19 cellular contexts compared by ENCODE assay signal in the genomic region with DNA sequence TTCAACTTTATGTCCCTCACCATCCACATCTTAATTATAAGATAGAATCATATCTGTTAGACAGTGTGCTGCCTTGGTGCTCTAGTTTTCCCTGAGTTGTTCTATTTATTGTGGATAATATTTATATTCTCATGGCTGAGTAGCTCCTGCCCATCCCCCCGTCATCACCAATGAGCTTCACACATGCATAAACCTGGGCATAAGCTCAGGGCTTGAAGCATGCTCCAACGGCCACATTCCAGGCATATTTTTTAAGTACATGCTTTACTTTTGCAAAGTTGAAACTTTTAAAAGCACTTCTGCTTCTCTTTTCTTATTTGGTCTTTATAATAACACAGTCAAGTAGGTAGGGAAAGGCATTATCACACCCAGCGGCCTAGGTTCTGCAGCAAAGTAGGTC. TPM values are rescaled to one million over a fixed set of nuclear protein-coding genes. Genes with fewer than 3 reads are reported as not detected.
DNase-seq lines count a peak whose midpoint lies in the region; ATAC-seq, FAIRE-seq and TF ChIP-seq lines count a peak whose summit lies in the region.
"Had no signal": no experiment of that assay in that cellular context is flagged by ENCODE, and none has a peak within 500 bp of the region (broad histone marks: within the 10 kb centered on the region; RNA-seq: fewer than 3 reads in every experiment).

No MANE protein-coding gene starts in this region.

- H4K20me1 ChIP-seq in HepG2 (ENCODE audit: insufficient read depth, low read length) (peaks cover 4% of the 10 kb centered on the region), H1 (replicated peaks in 1 of 2; ENCODE audit: control insufficient read depth in 1 of 2, insufficient read depth in 2 of 2, low read length in 2 of 2) (peaks cover 0 to 2% of the 10 kb centered on the region in 2 experiments)

- TF ChIP-seq CTCF in HepG2 (CRISPR knock-in tag; IDR thresholded peaks at IDR 0.05) (no peak), right lobe of liver (IDR thresholded peaks at IDR 0.05) (no peak), H1 (IDR thresholded peaks at IDR 0.05; ENCODE audit: control extremely low read depth in 1 of 3, insufficient read depth in 1 of 3, low read depth in 1 of 3, low read length in 3 of 3) (no peak), GM20000 (IDR thresholded peaks at IDR 0.05; ENCODE audit: extremely low read depth, missing control alignments) (no peak), prostate gland (IDR thresholded peaks at IDR 0.05) (no peak)

- no peak overlapping the region for H3K4me3 ChIP-seq in HepG2 (replicated peaks in 1 of 3; ENCODE audit: insufficient read depth in 1 of 3, low read depth in 2 of 3, low read length in 3 of 3)
- no peak overlapping the region for H3K4me3 ChIP-seq in right lobe of liver
- H3K4me3 ChIP-seq in H1 (ENCODE audit: extremely low read depth in 1 of 4, insufficient read depth in 2 of 4, low read depth in 3 of 4, low read length in 4 of 4), result no peak overlapping the region
- no peak overlapping the region for H3K4me3 ChIP-seq in mesenchymal stem cell (ENCODE audit: insufficient read depth in 1 of 2, low read depth in 1 of 2, low read length in 2 of 2)
- H3K4me3 ChIP-seq in prostate gland, result no peak overlapping the region
- H3K4me3 ChIP-seq: esophagus muscularis mucosa had no signal

- no peak overlapping the region for H2BK20ac ChIP-seq in H1 (ENCODE audit: low read length)

- H2BK5ac ChIP-seq in H1 (ENCODE audit: low read depth, low read length) (no peak overlapping the region), mesenchymal stem cell (ENCODE audit: low read depth, low read length, poor library complexity, severe bottlenecking) (peak overlapping the region; percentile 50)

- CTCF ChIA-PET in HepG2 (lab: Yijun Ruan, JAX; ENCODE audit: low intra/inter-chr PET ratio, low total read pairs), result no interaction called here
- CTCF ChIA-PET in H1 (lab: Charles Lee; ENCODE audit: partially characterized antibody), result interaction anchor here (1.1 to 5.3 kb wide), 2 partner anchors 10 to 87 kb away, joined by 3 to 46 read pairs; no protein-coding TSS in a partner anchor

- H3K23me2 ChIP-seq in H1 (ENCODE audit: low read depth, low read length), result peaks cover 3% of the 10 kb centered on the region; the same call in 1 of the 2 replicates

- H3K4ac ChIP-seq in H1 (replicated peaks; ENCODE audit: insufficient read length, low read depth, low read length) (no peak overlapping the region), mesenchymal stem cell (ENCODE audit: low read depth in 1 of 2, low read length in 2 of 2) (no peak overlapping the region)

- H3K23ac ChIP-seq in H1 (ENCODE audit: insufficient read length) (no peak overlapping the region), mesenchymal stem cell (ENCODE audit: low read length in 2 of 2) (no peak overlapping the region)

- H3K27ac ChIP-seq in HepG2 (ENCODE audit: extremely low read length, insufficient read depth, low read length) (no peak overlapping the region), right lobe of liver (no peak overlapping the region), H1 (ENCODE audit: low read depth, low read length) (no peak overlapping the region), mesenchymal stem cell (ENCODE audit: low read length, poor library complexity, severe bottlenecking) (peak overlapping the region; percentile 60), prostate gland (no peak overlapping the region)

- no peak for FAIRE-seq in HepG2 (lab: Jason Lieb, UNC)
- no peak for FAIRE-seq in H1 (lab: Jason Lieb, UNC)
- FAIRE-seq: colon, RCC 7860 had no signal

- TF ChIP-seq POLR2A in HepG2 (IDR thresholded peaks at IDR 0.05; ENCODE audit: insufficient read depth in 1 of 2, low read depth in 2 of 2, low read length in 2 of 2) (no peak), right lobe of liver (IDR thresholded peaks at IDR 0.05) (no peak), H1 (IDR thresholded peaks at IDR 0.05; ENCODE audit: control extremely low read depth in 1 of 2, low read depth in 2 of 2, low read length in 2 of 2) (no peak), prostate gland (IDR thresholded peaks at IDR 0.05) (no peak)

- H2AK5ac ChIP-seq in H1 (ENCODE audit: low read depth, low read length), result no peak overlapping the region
- H2AK5ac ChIP-seq in mesenchymal stem cell (ENCODE audit: low read length, severe bottlenecking), result no peak overlapping the region

- in situ Hi-C loops in HepG2 (cut with HindIII; ENCODE audit: extremely low pct_ligation_motif_present, low pct_unique_long_range_greater_than_20kb), result no loop called here

- BruUV-seq in HepG2 (replicated peaks; lab: Mats Ljungman, UMichigan), result no TSS peak

- 24% methylated on average over 3 of the region's 3 CpGs for WGBS in HepG2 (ENCODE audit: low lambda C conversion rate)
- 69% methylated on average over 3 of the region's 3 CpGs for WGBS in right lobe of liver (ENCODE audit: insufficient coverage, low coverage, low lambda C conversion rate, missing lambda C conversion rate)
- WGBS in H1 (ENCODE audit: extremely low coverage in 1 of 2, insufficient coverage in 1 of 2, insufficient read length in 1 of 2, insufficient replicate concordance in 2 of 2, low coverage in 1 of 2, low lambda C conversion rate in 2 of 2, missing lambda C conversion rate in 1 of 2), 2 experiments, result 85% methylated on average over 3 of the region's 3 CpGs; no CpG with 5 or more reads in 1 of the 2 experiments
- 91% methylated on average over 2 of the region's 3 CpGs for WGBS in mesenchymal stem cell
- 29% methylated on average over 3 of the region's 3 CpGs for whole genome bisulfite sequencing in prostate gland

- no peak overlapping the region for H3K9ac ChIP-seq in HepG2 (ENCODE audit: insufficient read depth, low read depth, low read length)
- no peak overlapping the region for H3K9ac ChIP-seq in H1 (replicated peaks in 1 of 4; ENCODE audit: extremely low read depth in 1 of 4, low read depth in 3 of 4, low read length in 3 of 4)
- no peak overlapping the region for H3K9ac ChIP-seq in mesenchymal stem cell (ENCODE audit: low read length)

- no peak overlapping the region for H2AFZ ChIP-seq in HepG2 (ENCODE audit: low read length)
- no peak overlapping the region for H2AFZ ChIP-seq in H1 (ENCODE audit: low read length)
- H2AFZ ChIP-seq in mesenchymal stem cell (ENCODE audit: low read depth, low read length), result no peak overlapping the region

- TF ChIP-seq EP300 in HepG2 (IDR thresholded peaks at IDR 0.05; ENCODE audit: low read depth in 2 of 2, low read length in 2 of 2) (no peak), HepG2 (CRISPR knock-in tag; IDR thresholded peaks at IDR 0.05; ENCODE audit: borderline replicate concordance) (no peak), H1 (IDR thresholded peaks at IDR 0.05; ENCODE audit: borderline replicate concordance in 1 of 2, low read depth in 2 of 2, low read length in 2 of 2) (no peak)

- 0 out of 2 replicates have a peak, but pooled peaks cover 2% of the 10 kb centered on the region for H3K79me1 ChIP-seq in H1 (ENCODE audit: low read depth, low read length)
- H3K79me1 ChIP-seq in mesenchymal stem cell (replicated peaks; ENCODE audit: low read length, poor library complexity, severe bottlenecking), result peaks cover 4% of the 10 kb centered on the region

- intact Hi-C loops in HepG2 (cut with micrococcal nuclease; ENCODE audit: unreplicated experiment) (no loop called here), right lobe of liver (cut with DNase I) (loop anchor here in 1 of 2 donors (10.0 kb wide), 1 partner anchor 87 kb away; no protein-coding TSS in a partner anchor), prostate gland (cut with DNase I) (no loop called here)

- POLR2A ChIA-PET in HepG2 (lab: Yijun Ruan, JAX) (no interaction called here), H1 (lab: Charles Lee; ENCODE audit: partially characterized antibody) (no interaction called here)

- H2BK15ac ChIP-seq in H1 (ENCODE audit: low read length) (no peak overlapping the region), mesenchymal stem cell (ENCODE audit: low read depth, poor library complexity, severe bottlenecking) (no peak overlapping the region)

- no peak for TF ChIP-seq RAD21 in HepG2 (CRISPR knock-in tag; IDR thresholded peaks at IDR 0.05)
- no peak for TF ChIP-seq RAD21 in H1 (IDR thresholded peaks at IDR 0.05 in 1 of 2, conservative IDR thresholded peaks at IDR 0.05 in 1 of 2; ENCODE audit: low read depth in 2 of 2, low read length in 2 of 2)

- H3K27me3 ChIP-seq in HepG2 (ENCODE audit: control insufficient read depth in 1 of 2, insufficient read depth in 2 of 2, low read length in 2 of 2) (no peaks in the 10 kb centered on the region; a peak in 2 of 5 replicates), right lobe of liver (no peaks in the 10 kb centered on the region), H1 (replicated peaks in 1 of 4; ENCODE audit: control insufficient read depth in 3 of 4, extremely low read depth in 1 of 4, insufficient read depth in 3 of 4, low read length in 3 of 4) (peaks cover 0 to 1% (median 0%) of the 10 kb centered on the region in 4 experiments; a peak in 1 of 7 replicates), mesenchymal stem cell (ENCODE audit: control insufficient read depth in 1 of 2, insufficient read depth in 1 of 2, low read length in 2 of 2) (no peaks in the 10 kb centered on the region), prostate gland (replicated peaks; ENCODE audit: insufficient read depth) (no peaks in the 10 kb centered on the region)
- H3K27me3 ChIP-seq: esophagus muscularis mucosa had no signal

- no peak overlapping the region for H4K5ac ChIP-seq in H1 (ENCODE audit: insufficient read length, low read depth, low read length)

- peaks cover 13% of the 10 kb centered on the region for H3K79me2 ChIP-seq in HepG2 (ENCODE audit: insufficient read depth, low read length)
- peaks cover 0 to 10% of the 10 kb centered on the region in 2 experiments; a peak in 2 of 4 replicates for H3K79me2 ChIP-seq in H1 (ENCODE audit: control insufficient read depth in 1 of 2, insufficient read depth in 2 of 2, low read length in 2 of 2)

- H2BK120ac ChIP-seq in H1 (replicated peaks; ENCODE audit: low read depth, low read length), result no peak overlapping the region
- H2BK120ac ChIP-seq in mesenchymal stem cell (ENCODE audit: low read depth, low read length), result no peak overlapping the region

- H3K56ac ChIP-seq in H1 (replicated peaks; ENCODE audit: insufficient read length, low read depth, low read length), result no peak overlapping the region

- H3K36me3 ChIP-seq in HepG2 (replicated peaks in 1 of 2; ENCODE audit: control insufficient read depth in 1 of 2, insufficient read depth in 2 of 2, low read length in 2 of 2) (no peaks in the 10 kb centered on the region), right lobe of liver (no peaks in the 10 kb centered on the region), H1 (ENCODE audit: control insufficient read depth in 2 of 4, insufficient read depth in 4 of 4, low read length in 3 of 4) (no peaks in the 10 kb centered on the region), mesenchymal stem cell (ENCODE audit: control insufficient read depth in 1 of 2, insufficient read depth in 2 of 2, low read depth in 1 of 2, low read length in 2 of 2) (peaks cover 0 to 4% of the 10 kb centered on the region in 2 experiments), prostate gland (no peaks in the 10 kb centered on the region)
- H3K36me3 ChIP-seq: esophagus muscularis mucosa had no signal

- H3K4me2 ChIP-seq in HepG2 (ENCODE audit: low read depth, low read length) (0 out of 2 replicates have a peak overlapping the region, but pooled peaks have one; percentile 8), H1 (ENCODE audit: insufficient read depth in 1 of 2, low read depth in 2 of 2, low read length in 2 of 2) (no peak overlapping the region), mesenchymal stem cell (ENCODE audit: low read length, poor library complexity, severe bottlenecking) (peak overlapping the region; percentile 50)

- H3K14ac ChIP-seq in H1 (ENCODE audit: insufficient read length) (no peak overlapping the region), mesenchymal stem cell (ENCODE audit: low read length in 2 of 2) (no peak overlapping the region)

- no peak for ATAC-seq in HepG2
- ATAC-seq in right lobe of liver, result no peak
- ATAC-seq in HG03342 (IDR thresholded peaks at IDR 0.05; ENCODE audit: unreplicated experiment), result no peak
- ATAC-seq in GM18498 (IDR thresholded peaks at IDR 0.05; ENCODE audit: unreplicated experiment), result no peak
- ATAC-seq: left lobe of liver had no signal

- no peak for DNase-seq in HepG2 (ENCODE audit: low spot score)
- DNase-seq in right lobe of liver, result no peak
- DNase-seq in H1 (ENCODE audit: low read depth in 1 of 2, low spot score in 2 of 2), result no peak
- no peak for DNase-seq in mesenchymal stem cell
- DNase-seq in GM20000 (ENCODE audit: low spot score), result no peak
- no peak for DNase-seq in prostate gland (ENCODE audit: low spot score)
- DNase-seq: 8988T; activated CD4-positive, alpha-beta T cell treated with anti-CD3 and anti-CD28 coated beads, Interleukin-2, amount 10 ng/mL, durations not matched to agents 7 days and 5 days; COR-L47; GOT3; KBM-7; NCI-H1436 treated with DMSO at 0.1 percent for 48 hours; NCI-H524 treated with DMSO at 0.1 percent for 48 hours had no signal

- H3K9me3 ChIP-seq in HepG2 (ENCODE audit: low read length), result no peaks in the 10 kb centered on the region
- no peaks in the 10 kb centered on the region for H3K9me3 ChIP-seq in right lobe of liver
- H3K9me3 ChIP-seq in H1 (ENCODE audit: insufficient read depth in 2 of 2, low read depth in 1 of 2, low read length in 1 of 2), result no peaks in the 10 kb centered on the region
- H3K9me3 ChIP-seq in mesenchymal stem cell (ENCODE audit: control insufficient read depth, low read length), result no peaks in the 10 kb centered on the region
- no peaks in the 10 kb centered on the region for H3K9me3 ChIP-seq in prostate gland
- H3K9me3 ChIP-seq: esophagus muscularis mucosa had no signal

- H4K91ac ChIP-seq in H1 (replicated peaks; ENCODE audit: insufficient read length, low read length) (no peak overlapping the region), mesenchymal stem cell (ENCODE audit: low read length) (no peak overlapping the region)

- no peak overlapping the region for H3K18ac ChIP-seq in H1 (ENCODE audit: extremely low read depth, low read length)
- H3K18ac ChIP-seq in mesenchymal stem cell (ENCODE audit: low read depth in 1 of 2, low read length in 2 of 2), result no peak overlapping the region

- no peak overlapping the region for H2BK12ac ChIP-seq in H1 (ENCODE audit: low read depth, low read length)
- no peak overlapping the region for H2BK12ac ChIP-seq in mesenchymal stem cell (ENCODE audit: low read length in 2 of 2)

- no peak overlapping the region for H4K8ac ChIP-seq in H1 (ENCODE audit: extremely low read depth, insufficient read depth, low read length)
- no peak overlapping the region for H4K8ac ChIP-seq in mesenchymal stem cell (ENCODE audit: low read length)

- H3K4me1 ChIP-seq in HepG2 (ENCODE audit: insufficient read depth, low read length) (peaks cover 11% of the 10 kb centered on the region), right lobe of liver (peaks cover 0 to 7% (median under 1%) of the 10 kb centered on the region in 4 donors), H1 (replicated peaks in 1 of 4; ENCODE audit: control insufficient read depth in 3 of 4, insufficient read depth in 4 of 4, low read length in 3 of 4) (peaks cover 0 to 1% (median 0%) of the 10 kb centered on the region in 4 experiments; a peak in 1 of 7 replicates), mesenchymal stem cell (ENCODE audit: control insufficient read depth, insufficient read depth, low read depth, low read length) (peaks cover 1% of the 10 kb centered on the region), prostate gland (replicated peaks) (no peaks in the 10 kb centered on the region)

RNA-seq across cellular contexts. Expression of a gene that starts 3.4 kb away (rescaled TPM):
- total RNA-seq in HepG2 (2016; rRNA removed; fragmentation: Illumina TruSeq; extraction: Trizol) (13.5 and 15.5 TPM in 2 replicates), right lobe of liver (10 to 100 TPM in 1 of 6 experiments, 1 to 10 TPM in 5; 6.2 to 10.3 (median 8.7) TPM), prostate gland (10 to 100 TPM; 37.8 to 73.3 TPM)
- total RNA-seq in HepG2 (2016; cell fraction: cytosol; rRNA removed; fragmentation: Illumina TruSeq; extraction: Trizol; ENCODE audit: low read depth), result 4.1 and 4.6 TPM in 2 replicates
- 14.5 and 15.0 TPM in 2 replicates for total RNA-seq in HepG2 (2016; cell fraction: insoluble cytoplasmic fraction; rRNA removed; fragmentation: Illumina TruSeq; extraction: Trizol)
- 9.3 and 11.9 TPM in 2 replicates for total RNA-seq in HepG2 (2016; cell fraction: membrane; rRNA removed; fragmentation: Illumina TruSeq; extraction: Trizol)
- 15.3 and 15.4 TPM in 2 replicates for total RNA-seq in HepG2 (2016; cell fraction: nucleus; rRNA removed; fragmentation: Illumina TruSeq; extraction: Trizol)
- polyA plus RNA-seq in HepG2 (2011; rRNA removed) (8.8 and 9.1 TPM in 2 replicates), H1 (2011; rRNA removed) (5.1 and 7.0 TPM in 2 replicates)
- 6.9 and 8.0 TPM in 2 replicates for polyA plus RNA-seq in HepG2 (2011; cell fraction: cytosol; rRNA removed)
- polyA plus RNA-seq in HepG2 (2011; cell fraction: nucleus; rRNA removed), result 14.1 and 14.5 TPM in 2 replicates
- 9.1 and 10.9 TPM in 2 replicates for polyA plus RNA-seq in HepG2 (2012)
- 2.1 and 2.3 TPM in 2 replicates for polyA plus RNA-seq in HepG2 (2016; cell fraction: cytosol; fragmentation: Illumina TruSeq; extraction: Trizol; ENCODE audit: low read depth)
- 11.8 and 12.3 TPM in 2 replicates for polyA plus RNA-seq in HepG2 (2016; cell fraction: insoluble cytoplasmic fraction; fragmentation: Illumina TruSeq; extraction: Trizol; ENCODE audit: low read depth)
- polyA plus RNA-seq in HepG2 (2016; cell fraction: membrane; fragmentation: Illumina TruSeq; extraction: Trizol; ENCODE audit: low read depth), result 3.6 and 3.8 TPM in 2 replicates
- polyA plus RNA-seq in HepG2 (2016; cell fraction: nucleus; fragmentation: Illumina TruSeq; extraction: Trizol; ENCODE audit: insufficient read depth, low read depth), result 10.8 and 13.7 TPM in 2 replicates
- 10.8 and 17.6 TPM in 2 replicates for polyA minus RNA-seq in HepG2 (2011; rRNA and poly(A)+ RNA removed; ENCODE audit: low replicate concordance)
- 7.3 and 7.5 TPM in 2 replicates for polyA minus RNA-seq in HepG2 (2011; cell fraction: cytosol; rRNA and poly(A)+ RNA removed)
- polyA minus RNA-seq in HepG2 (2011; cell fraction: nucleus; rRNA and poly(A)+ RNA removed), result 30.0 and 34.3 TPM in 2 replicates
- 14.4 and 14.8 TPM in 2 replicates for total RNA-seq in H1 (2021; fragmentation: NEBNext Ultra II Directional; extraction: Animal tissue kit (Norgen Biotek cat#: 25700))
- 7.8 TPM for polyA plus RNA-seq in H1 (2011; cell fraction: cytosol; rRNA removed)
- 15.8 TPM for polyA plus RNA-seq in H1 (2011; cell fraction: nucleus; rRNA removed)
- polyA plus RNA-seq in H1 (2012, experiment 1 of 2), result 11.1 to 13.3 TPM (median 11.4 TPM) in 4 replicates
- polyA plus RNA-seq in H1 (2012, experiment 2 of 2), result 1.0 TPM
- 10.0 TPM for polyA plus RNA-seq in H1 (2013, experiment 1 of 2)
- polyA plus RNA-seq in H1 (2013, experiment 2 of 2), result 10.2 TPM
- 16.6 and 20.9 TPM in 2 replicates for polyA minus RNA-seq in H1 (2011; rRNA and poly(A)+ RNA removed)
- polyA minus RNA-seq in H1 (2011; cell fraction: cytosol; rRNA and poly(A)+ RNA removed), result 6.6 TPM
- polyA minus RNA-seq in H1 (2011; cell fraction: nucleus; rRNA and poly(A)+ RNA removed), result 15.3 TPM
- polyA plus RNA-seq in mesenchymal stem cell (2013, experiment 1 of 2), result 11.1 TPM
- 11.1 TPM for polyA plus RNA-seq in mesenchymal stem cell (2013, experiment 2 of 2)

Comparison
In these comparisons a context has a peak if more than half of its experiments do, and no peak if none do; other contexts are left out.
1. H3K4me2 ChIP-seq: peak in HepG2 (single experiment) and mesenchymal stem cell (single experiment); none in H1 (0 of 2).